ENCODE assay signal across 16 cellular contexts in the genomic region with DNA sequence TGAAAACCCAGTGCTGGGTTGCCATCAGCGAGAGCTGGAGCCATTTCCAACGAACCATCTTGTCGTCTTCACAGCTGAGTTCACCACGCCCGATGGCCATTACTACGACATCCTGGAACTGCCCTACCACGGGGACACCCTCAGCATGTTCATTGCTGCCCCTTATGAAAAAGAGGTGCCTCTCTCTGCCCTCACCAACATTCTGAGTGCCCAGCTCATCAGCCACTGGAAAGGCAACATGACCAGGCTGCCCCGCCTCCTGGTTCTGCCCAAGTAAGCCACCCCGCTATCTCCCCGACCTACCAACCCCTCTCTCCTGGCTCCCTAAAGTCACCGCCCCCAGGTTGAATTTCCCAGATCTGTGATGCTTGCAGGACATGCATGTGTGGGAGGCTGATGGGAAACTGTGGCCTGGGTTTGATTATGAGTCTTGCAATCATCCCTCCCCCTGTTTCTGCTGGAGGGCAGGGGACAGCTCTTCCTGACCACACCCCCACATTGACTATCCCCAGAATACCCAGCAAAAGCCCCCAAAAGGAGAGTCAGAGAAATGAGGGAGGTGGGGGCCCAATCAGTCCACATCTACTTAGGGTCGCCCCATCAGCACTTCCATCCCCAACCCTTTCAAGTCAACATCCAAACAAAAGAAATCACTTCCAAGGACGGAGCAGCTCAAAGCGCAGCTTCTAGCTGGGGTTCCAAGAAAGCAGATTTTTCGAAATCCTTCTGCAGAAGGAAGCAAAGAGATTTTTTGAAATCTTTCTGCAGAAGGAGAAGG. TPM values are rescaled to one million over a fixed set of nuclear protein-coding genes. Genes with fewer than 3 reads are reported as not detected.
DNase-seq lines count a peak whose midpoint lies in the region; ATAC-seq and TF ChIP-seq lines count a peak whose summit lies in the region.
"Had no signal": no experiment of that assay in that cellular context is flagged by ENCODE, and none has a peak within 500 bp of the region (broad histone marks: within the 10 kb centered on the region; RNA-seq: fewer than 3 reads in every experiment).

No MANE protein-coding gene starts in this region.

- no peak for DNase-seq in AG04449 (ENCODE audit: low read depth, low spot score)
- DNase-seq in LHCN-M2 (ENCODE audit: low read depth): peak; percentile 76
- peak; percentile 75 to 80 for DNase-seq in cardiac fibroblast (ENCODE audit: low read depth in 2 of 2)
- no peak for DNase-seq in mesendoderm
- no peak for DNase-seq in middle frontal gyrus (ENCODE audit: extremely low spot score, low spot score)
- DNase-seq in stimulated activated naive CD8-positive, alpha-beta T cell treated with anti-CD3 and anti-CD28 coated beads, Interleukin-15, Interleukin-2, amounts not matched to agents 100 U/mL and 50 U/mL, for 24 hours: no peak
- no peak for DNase-seq in NCI-H345 treated with DMSO at 0.1 percent for 48 hours (lab: John Stamatoyannopoulos, UW; ENCODE audit: unreplicated experiment)
- DNase-seq in activated CD4-positive, alpha-beta T cell treated with anti-CD3 and anti-CD28 coated beads, Interleukin-2, amount 50 U/mL, for 48 hours: no peak
- DNase-seq: activated CD4-positive, alpha-beta T cell treated with anti-CD3 and anti-CD28 coated beads for 36 hours; Kasumi-1; NCI-H2029 treated with DMSO at 0.1 percent for 48 hours; stimulated activated CD4-positive, alpha-beta T cell treated with anti-CD3 and anti-CD28 coated beads, Interleukin-15, amount 100 ng/mL, for 24 hours; SW 1271; upper lobe of right lung had no signal

- no peak overlapping the region for H4K5ac ChIP-seq in mesendoderm (ENCODE audit: low read length)

- ATAC-seq in stimulated activated naive CD8-positive, alpha-beta T cell treated with anti-CD3 and anti-CD28 coated beads, Interleukin-15, Interleukin-2, amounts not matched to agents 100 U/mL and 50 U/mL, for 24 hours: no peak
- ATAC-seq: activated CD4-positive, alpha-beta T cell treated with anti-CD3 and anti-CD28 coated beads for 36 hours; activated T-helper 17 cell treated with anti-CD3 and anti-CD28 coated beads, Interleukin-2, amount 50 U/mL, for 72 hours; upper lobe of right lung had no signal

- H3K27ac ChIP-seq in mesendoderm (ENCODE audit: low read depth, low read length): no peak overlapping the region
- H3K27ac ChIP-seq: upper lobe of right lung had no signal

- H3K56ac ChIP-seq in mesendoderm (ENCODE audit: low read length): peak overlapping the region; percentile 2

- H3K9ac ChIP-seq in mesendoderm (ENCODE audit: low read length): no peak overlapping the region

- no peaks in the 10 kb centered on the region for H3K36me3 ChIP-seq in mesendoderm (ENCODE audit: control insufficient read depth, insufficient read depth, low read length)
- H3K36me3 ChIP-seq: upper lobe of right lung had no signal

- no peak overlapping the region for H3K18ac ChIP-seq in mesendoderm (ENCODE audit: low read length)

- no peak overlapping the region for H2BK120ac ChIP-seq in mesendoderm (ENCODE audit: low read depth, low read length)

- no peaks in the 10 kb centered on the region for H3K4me1 ChIP-seq in mesendoderm (ENCODE audit: control insufficient read depth, low read depth, low read length)

- H3K4me3 ChIP-seq in AG04449 (ENCODE audit: low read depth, low read length) (peak overlapping the region; percentile 36), cardiac fibroblast (replicated peaks in 1 of 2; ENCODE audit: low read depth in 2 of 2, low read length in 2 of 2) (peak overlapping the region in 1 of 2 donors; percentile 24), mesendoderm (ENCODE audit: low read length) (no peak overlapping the region)
- H3K4me3 ChIP-seq: upper lobe of right lung had no signal

- POLR2A ChIA-PET in AG04449 (lab: Yijun Ruan, JAX): interaction anchor here (0.6 to 4.9 kb wide), 11 partner anchors 10 to 48 kb away, joined by 3 to 30 read pairs (median 6); partner anchors contain the start of gene TRIM56

- no peaks in the 10 kb centered on the region for H3K27me3 ChIP-seq in mesendoderm (ENCODE audit: insufficient read depth, low read length, poor library complexity)
- H3K27me3 ChIP-seq: upper lobe of right lung had no signal

- H4K8ac ChIP-seq in mesendoderm (ENCODE audit: low read depth, low read length): no peak overlapping the region

- TF ChIP-seq CTCF in AG04449 (IDR thresholded peaks at IDR 0.05; ENCODE audit: insufficient read depth, low read length, missing control alignments) (no peak), cardiac fibroblast (IDR thresholded peaks at IDR 0.05; ENCODE audit: low read depth, low read length) (no peak)

- no peak overlapping the region for H2BK5ac ChIP-seq in mesendoderm (ENCODE audit: low read length)

- H3K4me2 ChIP-seq in mesendoderm (ENCODE audit: low read length): no peak overlapping the region

- H3K23ac ChIP-seq in mesendoderm (ENCODE audit: low read length): no peak overlapping the region

- no peaks in the 10 kb centered on the region for H3K79me1 ChIP-seq in mesendoderm (ENCODE audit: low read length)

- CTCF ChIA-PET in AG04449 (lab: Yijun Ruan, JAX): interaction anchor here (0.8 to 2.3 kb wide), 8 partner anchors 8 to 56 kb away, joined by 3 to 10 read pairs (median 4); partner anchors contain the start of gene TRIM56

- H2BK15ac ChIP-seq in mesendoderm (replicated peaks; ENCODE audit: low read depth): no peak overlapping the region

- H3K79me2 ChIP-seq in mesendoderm (ENCODE audit: control insufficient read depth, insufficient read depth, low read length): no peaks in the 10 kb centered on the region

- no peak overlapping the region for H3K4ac ChIP-seq in mesendoderm (ENCODE audit: low read depth, low read length)

- no CpG with 5 or more reads among the region's 15 CpGs for WGBS in mesendoderm (ENCODE audit: extremely low coverage, insufficient coverage, low lambda C conversion rate)

- H2AK5ac ChIP-seq in mesendoderm (ENCODE audit: low read length): no peak overlapping the region

RNA-seq across cellular contexts. Expression of gene SERPINE1, which starts 6.9 kb away (rescaled TPM):
- 1,980 and 3,258 TPM in 2 replicates for total RNA-seq in LHCN-M2 (2014; rRNA removed)
- 2,374 TPM for polyA plus RNA-seq in LHCN-M2 (2012)
- 55.1 TPM for polyA plus RNA-seq in mesendoderm (2013, experiment 1 of 2)
- 62.9 TPM for polyA plus RNA-seq in mesendoderm (2013, experiment 2 of 2)

RNA-seq across cellular contexts. Expression of gene AP1S1, which starts 20.5 kb away (rescaled TPM):
- total RNA-seq in LHCN-M2 (2014; rRNA removed): 286 and 412 TPM in 2 replicates
- 339 TPM for polyA plus RNA-seq in LHCN-M2 (2012)
- 14.7 TPM for polyA plus RNA-seq in mesendoderm (2013, experiment 1 of 2)
- polyA plus RNA-seq in mesendoderm (2013, experiment 2 of 2): 15.1 TPM

RNA-seq across cellular contexts. Expression of gene VGF, which starts 31.6 kb away (rescaled TPM):
- 0.45 and 0.69 TPM in 2 replicates for total RNA-seq in LHCN-M2 (2014; rRNA removed)
- polyA plus RNA-seq in LHCN-M2 (2012): 0.17 TPM
- 1.6 TPM for polyA plus RNA-seq in mesendoderm (2013, experiment 1 of 2)
- 1.9 TPM for polyA plus RNA-seq in mesendoderm (2013, experiment 2 of 2)
- total RNA-seq: upper lobe of right lung had no signal

RNA-seq across cellular contexts. Expression of gene NAT16, which starts 46.3 kb away (rescaled TPM):
- total RNA-seq in LHCN-M2 (2014; rRNA removed): not detected in 2 replicates
- 0.06 TPM for polyA plus RNA-seq in LHCN-M2 (2012)
- not detected for polyA plus RNA-seq in mesendoderm (2013, experiment 1 of 2)
- polyA plus RNA-seq in mesendoderm (2013, experiment 2 of 2): not detected
- total RNA-seq: activated CD4-positive, alpha-beta T cell treated with anti-CD3 and anti-CD28 coated beads for 36 hours; activated T-helper 17 cell treated with anti-CD3 and anti-CD28 coated beads, Interleukin-2, amount 50 U/mL, for 72 hours; lower leg skin; upper lobe of right lung had no signal

RNA-seq across cellular contexts. Expression of gene TRIM56, which starts 48.5 kb away (rescaled TPM):
- 14.5 and 16.2 TPM in 2 replicates for total RNA-seq in LHCN-M2 (2014; rRNA removed)
- polyA plus RNA-seq in LHCN-M2 (2012): 15.9 TPM
- 7.8 TPM for polyA plus RNA-seq in mesendoderm (2013, experiment 1 of 2)
- 5.7 TPM for polyA plus RNA-seq in mesendoderm (2013, experiment 2 of 2)

Comparison
In these comparisons a context has a peak if more than half of its experiments do, and no peak if none do; other contexts are left out.
1. DNase-seq: peak in LHCN-M2 (single experiment) and cardiac fibroblast (2 of 2); none in AG04449 (single experiment), mesendoderm (single experiment), middle frontal gyrus (single experiment), stimulated activated naive CD8-positive, alpha-beta T cell treated with anti-CD3 and anti-CD28 coated beads, Interleukin-15, Interleukin-2, amounts not matched to agents 100 U/mL and 50 U/mL, for 24 hours (single experiment), NCI-H345 treated with DMSO at 0.1 percent for 48 hours (single experiment) and activated CD4-positive, alpha-beta T cell treated with anti-CD3 and anti-CD28 coated beads, Interleukin-2, amount 50 U/mL, for 48 hours (0 of 2).